28 cellular contexts compared by ENCODE assay signal in the genomic region with DNA sequence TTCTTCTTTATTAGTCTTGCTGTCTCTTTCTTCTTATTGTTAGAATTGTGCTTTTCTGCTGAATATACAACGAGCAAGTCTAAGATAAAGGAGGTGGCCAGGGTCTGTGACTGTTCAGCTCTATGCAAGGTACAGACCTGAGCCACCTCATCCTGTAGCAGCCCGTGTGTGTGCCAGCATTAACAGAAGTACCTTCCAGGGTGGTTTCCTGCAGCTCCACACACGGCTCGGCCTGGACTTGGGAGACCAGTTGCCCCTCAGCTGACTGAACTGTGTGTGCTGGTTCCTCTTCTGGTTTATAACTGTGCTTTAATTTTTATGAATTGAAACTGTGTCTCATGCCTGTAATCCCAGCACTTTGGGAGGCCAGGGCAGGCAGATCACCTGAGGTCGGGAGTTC.
"Had no signal": no experiment of that assay in that cellular context is flagged by ENCODE, and none has a peak within 500 bp of the region (broad histone marks: within the 10 kb centered on the region; RNA-seq: fewer than 3 reads in every experiment).

No MANE protein-coding gene starts in this region.

- H3K27ac ChIP-seq: stomach, suprapubic skin, testis, thoracic aorta, thyroid gland, tibial artery, tibial nerve, transverse colon, upper lobe of left lung, upper lobe of right lung, uterus, vagina had no signal

- DNase-seq: stimulated activated CD4-positive, alpha-beta T cell treated with anti-CD3 and anti-CD28 coated beads, Interleukin-2, amount 100 ng/mL, for 48 hours; stimulated activated CD4-positive, alpha-beta T cell treated with anti-CD3 and anti-CD28 coated beads, Interleukin-4, amount 100 ng/mL, for 1 hour; stimulated activated CD4-positive, alpha-beta T cell treated with anti-CD3 and anti-CD28 coated beads, Interleukin-4, amount 100 ng/mL, for 24 hours; stimulated activated CD4-positive, alpha-beta T cell treated with anti-CD3 and anti-CD28 coated beads, Interleukin-4, amount 100 ng/mL, for 4 hours; stimulated activated CD8-positive, alpha-beta memory T cell treated with anti-CD3 and anti-CD28 coated beads, Interleukin-4, amount 100 ng/mL, for 48 hours; stimulated activated naive B cell treated with anti-CD40 and anti-IgM and Interleukin-4, amounts not matched to agents 10 μg/mL and 1 μg/mL and 100 μg/mL, for 72 hours; stimulated activated naive CD4-positive, alpha-beta T cell; stimulated activated naive CD4-positive, alpha-beta T cell treated with Interleukin-2 at 50 U/mL for 16 hours; stimulated activated naive CD8-positive, alpha-beta T cell treated with anti-CD3 and anti-CD28 coated beads, Interleukin-15, amount 100 ng/mL, for 72 hours; stimulated activated naive CD8-positive, alpha-beta T cell treated with anti-CD3 and anti-CD28 coated beads, Interleukin-15, Interleukin-2, amounts not matched to agents 100 U/mL and 50 U/mL, for 24 hours; stomach; substantia nigra; testis; thyroid gland; tibial artery; transverse colon; trophoblast cell; upper lobe of left lung; upper lobe of right lung; uterus had no signal

- H3K4me1 Mint-ChIP-seq: stimulated activated effector memory CD8-positive, alpha-beta T cell treated with anti-CD3 and anti-CD28 coated beads, Interleukin-12 subunit alpha, Interleukin-12 subunit beta, amount 100 ng/mL, for 72 hours; stimulated activated memory B cell treated with anti-CD40 and anti-IgM and Interleukin-4, amounts not matched to agents 10 μg/mL and 1 μg/mL and 100 μg/mL, for 72 hours; stimulated activated naive B cell treated with anti-CD40 and anti-IgM and Interleukin-4, amounts not matched to agents 10 μg/mL and 1 μg/mL and 100 μg/mL, for 72 hours; stimulated activated naive CD8-positive, alpha-beta T cell treated with anti-CD3 and anti-CD28 coated beads, Interleukin-15, amount 100 ng/mL, for 72 hours had no signal

- ATAC-seq: stimulated activated effector memory CD8-positive, alpha-beta T cell treated with anti-CD3 and anti-CD28 coated beads, Interleukin-12 subunit alpha, Interleukin-12 subunit beta, amount 100 ng/mL, for 72 hours; stimulated activated memory B cell treated with anti-CD40 and anti-IgM and Interleukin-4, amounts not matched to agents 10 μg/mL and 1 μg/mL and 100 μg/mL, for 72 hours; stimulated activated naive B cell treated with anti-CD40 and anti-IgM and Interleukin-4, amounts not matched to agents 10 μg/mL and 1 μg/mL and 100 μg/mL, for 72 hours; stimulated activated naive CD8-positive, alpha-beta T cell treated with anti-CD3 and anti-CD28 coated beads, Interleukin-15, amount 100 ng/mL, for 72 hours; stimulated activated naive CD8-positive, alpha-beta T cell treated with anti-CD3 and anti-CD28 coated beads, Interleukin-15, Interleukin-2, amounts not matched to agents 100 U/mL and 50 U/mL, for 24 hours; upper lobe of right lung had no signal

- H3K27me3 ChIP-seq: stomach, suprapubic skin, testis, thyroid gland, tibial artery, tibial nerve, transverse colon, upper lobe of left lung, upper lobe of right lung, uterus, vagina had no signal

- H3K4me3 ChIP-seq: stomach, suprapubic skin, testis, thoracic aorta, thyroid gland, tibial artery, tibial nerve, transverse colon, upper lobe of left lung, upper lobe of right lung, uterus, vagina had no signal

- H3K36me3 ChIP-seq: stomach, suprapubic skin, thoracic aorta, thyroid gland, tibial artery, tibial nerve, transverse colon, upper lobe of left lung, upper lobe of right lung, uterus, vagina had no signal

- H3K4me1 ChIP-seq: suprapubic skin, thyroid gland, upper lobe of left lung, uterus had no signal

- H3K9me3 ChIP-seq: stomach, suprapubic skin, testis, thoracic aorta, thyroid gland, tibial artery, tibial nerve, transverse colon, upper lobe of left lung, upper lobe of right lung, uterus, vagina had no signal

- H3K27ac Mint-ChIP-seq: stimulated activated effector memory CD8-positive, alpha-beta T cell treated with anti-CD3 and anti-CD28 coated beads, Interleukin-12 subunit alpha, Interleukin-12 subunit beta, amount 100 ng/mL, for 72 hours; stimulated activated memory B cell treated with anti-CD40 and anti-IgM and Interleukin-4, amounts not matched to agents 10 μg/mL and 1 μg/mL and 100 μg/mL, for 72 hours; stimulated activated naive B cell treated with anti-CD40 and anti-IgM and Interleukin-4, amounts not matched to agents 10 μg/mL and 1 μg/mL and 100 μg/mL, for 72 hours; stimulated activated naive CD8-positive, alpha-beta T cell treated with anti-CD3 and anti-CD28 coated beads, Interleukin-15, amount 100 ng/mL, for 72 hours; stimulated activated naive CD8-positive, alpha-beta T cell treated with anti-CD3 and anti-CD28 coated beads, Interleukin-15, Interleukin-2, amounts not matched to agents 100 ng/mL and 50 ng/mL, for 24 hours; type B pancreatic cell had no signal

- H3K4me3 Mint-ChIP-seq: stimulated activated effector memory CD8-positive, alpha-beta T cell treated with anti-CD3 and anti-CD28 coated beads, Interleukin-12 subunit alpha, Interleukin-12 subunit beta, amount 100 ng/mL, for 72 hours; stimulated activated memory B cell treated with anti-CD40 and anti-IgM and Interleukin-4, amounts not matched to agents 10 μg/mL and 1 μg/mL and 100 μg/mL, for 72 hours; stimulated activated naive B cell treated with anti-CD40 and anti-IgM and Interleukin-4, amounts not matched to agents 10 μg/mL and 1 μg/mL and 100 μg/mL, for 72 hours; stimulated activated naive CD8-positive, alpha-beta T cell treated with anti-CD3 and anti-CD28 coated beads, Interleukin-15, amount 100 ng/mL, for 72 hours; stimulated activated naive CD8-positive, alpha-beta T cell treated with anti-CD3 and anti-CD28 coated beads, Interleukin-15, Interleukin-2, amounts not matched to agents 100 ng/mL and 50 ng/mL, for 24 hours; type B pancreatic cell had no signal

- H3K27me3 Mint-ChIP-seq: stimulated activated memory B cell treated with anti-CD40 and anti-IgM and Interleukin-4, amounts not matched to agents 10 μg/mL and 1 μg/mL and 100 μg/mL, for 72 hours; stimulated activated naive B cell treated with anti-CD40 and anti-IgM and Interleukin-4, amounts not matched to agents 10 μg/mL and 1 μg/mL and 100 μg/mL, for 72 hours; stimulated activated naive CD8-positive, alpha-beta T cell treated with anti-CD3 and anti-CD28 coated beads, Interleukin-15, amount 100 ng/mL, for 72 hours; stimulated activated naive CD8-positive, alpha-beta T cell treated with anti-CD3 and anti-CD28 coated beads, Interleukin-15, Interleukin-2, amounts not matched to agents 100 ng/mL and 50 ng/mL, for 24 hours; type B pancreatic cell had no signal

- H3K9me3 Mint-ChIP-seq: stimulated activated memory B cell treated with anti-CD40 and anti-IgM and Interleukin-4, amounts not matched to agents 10 μg/mL and 1 μg/mL and 100 μg/mL, for 72 hours; stimulated activated naive B cell treated with anti-CD40 and anti-IgM and Interleukin-4, amounts not matched to agents 10 μg/mL and 1 μg/mL and 100 μg/mL, for 72 hours; stimulated activated naive CD8-positive, alpha-beta T cell treated with anti-CD3 and anti-CD28 coated beads, Interleukin-15, Interleukin-2, amounts not matched to agents 100 ng/mL and 50 ng/mL, for 24 hours; type B pancreatic cell had no signal

- H3K36me3 Mint-ChIP-seq: stimulated activated effector memory CD8-positive, alpha-beta T cell treated with anti-CD3 and anti-CD28 coated beads, Interleukin-12 subunit alpha, Interleukin-12 subunit beta, amount 100 ng/mL, for 72 hours; stimulated activated memory B cell treated with anti-CD40 and anti-IgM and Interleukin-4, amounts not matched to agents 10 μg/mL and 1 μg/mL and 100 μg/mL, for 72 hours; stimulated activated naive B cell treated with anti-CD40 and anti-IgM and Interleukin-4, amounts not matched to agents 10 μg/mL and 1 μg/mL and 100 μg/mL, for 72 hours; type B pancreatic cell had no signal
